ENCODE assay signal across 9 cellular contexts in genomic region chr7:123823898-123824753, GRCh38. TPM values are rescaled to one million over a fixed set of nuclear protein-coding genes. Genes with fewer than 3 reads are reported as not detected.
DNase-seq lines count a peak whose midpoint lies in the region; ATAC-seq and TF ChIP-seq lines count a peak whose summit lies in the region.
"Had no signal": no experiment of that assay in that cellular context is flagged by ENCODE, and none has a peak within 500 bp of the region (broad histone marks: within the 10 kb centered on the region; RNA-seq: fewer than 3 reads in every experiment).

No MANE protein-coding gene starts in this region.

- H3K27me3 ChIP-seq in vagina: no peaks in the 10 kb centered on the region
- no peaks in the 10 kb centered on the region for H3K27me3 ChIP-seq in tibial nerve

- peak; percentile 97 for ATAC-seq in HG02884 (IDR thresholded peaks at IDR 0.05; ENCODE audit: unreplicated experiment)

- no peak for TF ChIP-seq CTCF in vagina (IDR thresholded peaks at IDR 0.05)
- no peak for TF ChIP-seq CTCF in tibial nerve (IDR thresholded peaks at IDR 0.05)

- H3K27ac ChIP-seq in vagina (no peak overlapping the region), tibial nerve (no peak overlapping the region)

- 80 to 81% methylated on average over 3 of the region's 3 CpGs for WGBS in tibial nerve, 2 donors

- H3K36me3 ChIP-seq in vagina (no peaks in the 10 kb centered on the region), tibial nerve (no peaks in the 10 kb centered on the region)

- H3K4me1 ChIP-seq in vagina (no peaks in the 10 kb centered on the region), tibial nerve (no peaks in the 10 kb centered on the region)

- intact Hi-C loops in vagina (cut with DNase I): no loop called here

- no peak for TF ChIP-seq POLR2A in vagina (IDR thresholded peaks at IDR 0.05)
- TF ChIP-seq POLR2A in tibial nerve (IDR thresholded peaks at IDR 0.05): no peak

- no peaks in the 10 kb centered on the region for H3K9me3 ChIP-seq in vagina
- H3K9me3 ChIP-seq in tibial nerve: no peaks in the 10 kb centered on the region

- TF ChIP-seq EP300 in tibial nerve (IDR thresholded peaks at IDR 0.05): no peak

- DNase-seq in GM19238 (ENCODE audit: insufficient read length, low spot score) (peak; percentile 7), NCI-H524 (lab: John Stamatoyannopoulos, UW) (no peak), vagina (ENCODE audit: extremely low spot score in 2 of 2) (no peak), dermis blood vessel endothelial cell (no peak), tibial nerve (ENCODE audit: low spot score in 2 of 2) (no peak)
- DNase-seq in activated CD4-positive, alpha-beta T cell treated with anti-CD3 and anti-CD28 coated beads, Interleukin-2, amount 50 U/mL, for 48 hours: peak; percentile 47 to 64
- DNase-seq in stimulated activated CD8-positive, alpha-beta memory T cell treated with anti-CD3 and anti-CD28 coated beads, Interleukin-12 subunit alpha, Interleukin-12 subunit beta, amount 100 ng/mL, for 4 hours (ENCODE audit: low read depth): peak; percentile 4
- DNase-seq: OCI-M1 had no signal

- no peak overlapping the region for H3K4me3 ChIP-seq in vagina
- H3K4me3 ChIP-seq in tibial nerve: no peak overlapping the region

RNA-seq across cellular contexts. Expression of gene HYAL4, which starts 20.8 kb away (rescaled TPM):
- total RNA-seq in vagina: 0.49 TPM
- total RNA-seq in dermis blood vessel endothelial cell: 0.33 TPM in 1 of 2 replicates, not detected in the other
- total RNA-seq in tibial nerve: not detected

Comparison
In these comparisons a context has a peak if more than half of its experiments do, and no peak if none do; other contexts are left out.
1. DNase-seq: peak in GM19238 (single experiment), activated CD4-positive, alpha-beta T cell treated with anti-CD3 and anti-CD28 coated beads, Interleukin-2, amount 50 U/mL, for 48 hours (2 of 2) and stimulated activated CD8-positive, alpha-beta memory T cell treated with anti-CD3 and anti-CD28 coated beads, Interleukin-12 subunit alpha, Interleukin-12 subunit beta, amount 100 ng/mL, for 4 hours (single experiment); none in NCI-H524 (0 of 2), vagina (0 of 2), dermis blood vessel endothelial cell (single experiment) and tibial nerve (0 of 2).